In the genomic region with DNA sequence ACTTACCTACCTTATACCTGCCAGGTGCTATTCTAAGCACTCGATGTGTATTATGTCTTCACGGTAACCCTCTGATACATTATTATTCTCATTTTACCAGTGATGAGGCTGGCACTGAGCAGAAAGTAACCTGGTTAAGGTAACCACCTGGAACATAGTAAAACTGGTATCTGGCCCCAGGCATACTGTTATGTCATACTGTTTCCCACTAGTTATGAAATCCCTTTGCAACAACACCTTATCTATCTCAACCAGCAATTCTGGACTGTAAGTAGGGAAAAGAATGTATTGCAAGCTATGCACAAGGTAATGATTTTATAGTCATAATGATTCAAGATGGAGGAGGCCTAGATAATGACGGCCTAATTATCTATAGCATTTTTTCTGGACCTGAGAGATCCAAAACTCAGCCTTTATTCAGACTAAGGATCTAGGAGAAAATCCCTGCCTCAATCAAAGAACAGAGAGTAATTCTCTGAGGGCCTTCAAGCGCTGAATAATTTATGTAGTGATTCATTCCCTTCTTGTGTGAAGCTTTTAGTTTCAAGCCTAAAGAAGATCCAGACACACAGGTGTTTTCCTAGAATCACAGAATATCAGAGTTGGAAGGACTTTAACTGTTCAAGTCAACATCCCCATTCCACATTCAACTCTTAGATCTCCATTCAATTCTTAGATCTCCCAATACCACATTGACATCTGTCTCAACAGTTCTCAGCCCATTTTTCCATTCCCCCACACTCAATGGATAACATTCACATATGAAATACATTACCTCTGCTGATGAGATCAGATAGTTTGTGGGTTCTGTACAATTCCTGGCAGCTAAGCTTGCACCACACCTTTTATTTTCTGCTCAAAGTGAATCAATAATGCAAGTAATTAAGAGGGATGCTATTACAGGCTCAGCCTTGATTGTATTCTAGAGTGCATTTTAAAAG, we compare ENCODE assay signal across 1 cellular context.
A peak's percentile ranks its signal among the peaks of the same experiment; 100 is the strongest.
TF ChIP-seq lines count a peak whose summit lies in the region.

No MANE protein-coding gene starts in this region.

TF ChIP-seq in HepG2, 621 proteins besides CTCF, POLR2A, EP300 and RAD21 (continued from another document):
- TF ChIP-seq, protein P1, sequence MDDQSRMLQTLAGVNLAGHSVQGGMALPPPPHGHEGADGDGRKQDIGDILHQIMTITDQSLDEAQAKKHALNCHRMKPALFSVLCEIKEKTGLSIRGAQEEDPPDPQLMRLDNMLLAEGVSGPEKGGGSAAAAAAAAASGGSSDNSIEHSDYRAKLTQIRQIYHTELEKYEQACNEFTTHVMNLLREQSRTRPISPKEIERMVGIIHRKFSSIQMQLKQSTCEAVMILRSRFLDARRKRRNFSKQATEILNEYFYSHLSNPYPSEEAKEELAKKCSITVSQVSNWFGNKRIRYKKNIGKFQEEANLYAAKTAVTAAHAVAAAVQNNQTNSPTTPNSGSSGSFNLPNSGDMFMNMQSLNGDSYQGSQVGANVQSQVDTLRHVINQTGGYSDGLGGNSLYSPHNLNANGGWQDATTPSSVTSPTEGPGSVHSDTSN (CRISPR knock-in tag; IDR thresholded peaks at IDR 0.05; ENCODE audit: borderline replicate concordance) = no peak
- TF ChIP-seq ZNF567 (CRISPR knock-in tag; IDR thresholded peaks at IDR 0.05; ENCODE audit: borderline replicate concordance) (no peak), CBX1 (IDR thresholded peaks at IDR 0.05; ENCODE audit: low read depth) (no peak), ZNF879 (CRISPR knock-in tag; IDR thresholded peaks at IDR 0.05) (no peak), HMG20A (CRISPR knock-in tag; IDR thresholded peaks at IDR 0.05; ENCODE audit: borderline replicate concordance) (peak; percentile 20; the same call in 1 of the 2 replicates), ZNF652 (CRISPR knock-in tag; IDR thresholded peaks at IDR 0.05; ENCODE audit: borderline replicate concordance, low read depth) (no peak), HNRNPLL (IDR thresholded peaks at IDR 0.05; ENCODE audit: low read depth, low read length, poor library complexity, severe bottlenecking) (no peak), ZSCAN31 (CRISPR knock-in tag; IDR thresholded peaks at IDR 0.05; ENCODE audit: low read depth) (no peak), FOXJ3 (CRISPR knock-in tag; IDR thresholded peaks at IDR 0.05; ENCODE audit: borderline replicate concordance) (no peak), CCDC6 (CRISPR knock-in tag; IDR thresholded peaks at IDR 0.05) (no peak), KDM5B (CRISPR knock-in tag; IDR thresholded peaks at IDR 0.05; ENCODE audit: borderline replicate concordance) (no peak), ZNF350 (CRISPR knock-in tag; IDR thresholded peaks at IDR 0.05; ENCODE audit: borderline replicate concordance, low read depth) (no peak), ZNF75D (CRISPR knock-in tag; IDR thresholded peaks at IDR 0.05; ENCODE audit: borderline replicate concordance) (no peak), BORCS8-MEF2B (CRISPR knock-in tag; IDR thresholded peaks at IDR 0.05) (no peak), CEBPG (CRISPR knock-in tag; IDR thresholded peaks at IDR 0.05) (peak; percentile 43; the same call in 1 of the 2 replicates), TP53 (CRISPR knock-in tag; conservative IDR thresholded peaks at IDR 0.05) (no peak)
- TF ChIP-seq, protein P2, sequence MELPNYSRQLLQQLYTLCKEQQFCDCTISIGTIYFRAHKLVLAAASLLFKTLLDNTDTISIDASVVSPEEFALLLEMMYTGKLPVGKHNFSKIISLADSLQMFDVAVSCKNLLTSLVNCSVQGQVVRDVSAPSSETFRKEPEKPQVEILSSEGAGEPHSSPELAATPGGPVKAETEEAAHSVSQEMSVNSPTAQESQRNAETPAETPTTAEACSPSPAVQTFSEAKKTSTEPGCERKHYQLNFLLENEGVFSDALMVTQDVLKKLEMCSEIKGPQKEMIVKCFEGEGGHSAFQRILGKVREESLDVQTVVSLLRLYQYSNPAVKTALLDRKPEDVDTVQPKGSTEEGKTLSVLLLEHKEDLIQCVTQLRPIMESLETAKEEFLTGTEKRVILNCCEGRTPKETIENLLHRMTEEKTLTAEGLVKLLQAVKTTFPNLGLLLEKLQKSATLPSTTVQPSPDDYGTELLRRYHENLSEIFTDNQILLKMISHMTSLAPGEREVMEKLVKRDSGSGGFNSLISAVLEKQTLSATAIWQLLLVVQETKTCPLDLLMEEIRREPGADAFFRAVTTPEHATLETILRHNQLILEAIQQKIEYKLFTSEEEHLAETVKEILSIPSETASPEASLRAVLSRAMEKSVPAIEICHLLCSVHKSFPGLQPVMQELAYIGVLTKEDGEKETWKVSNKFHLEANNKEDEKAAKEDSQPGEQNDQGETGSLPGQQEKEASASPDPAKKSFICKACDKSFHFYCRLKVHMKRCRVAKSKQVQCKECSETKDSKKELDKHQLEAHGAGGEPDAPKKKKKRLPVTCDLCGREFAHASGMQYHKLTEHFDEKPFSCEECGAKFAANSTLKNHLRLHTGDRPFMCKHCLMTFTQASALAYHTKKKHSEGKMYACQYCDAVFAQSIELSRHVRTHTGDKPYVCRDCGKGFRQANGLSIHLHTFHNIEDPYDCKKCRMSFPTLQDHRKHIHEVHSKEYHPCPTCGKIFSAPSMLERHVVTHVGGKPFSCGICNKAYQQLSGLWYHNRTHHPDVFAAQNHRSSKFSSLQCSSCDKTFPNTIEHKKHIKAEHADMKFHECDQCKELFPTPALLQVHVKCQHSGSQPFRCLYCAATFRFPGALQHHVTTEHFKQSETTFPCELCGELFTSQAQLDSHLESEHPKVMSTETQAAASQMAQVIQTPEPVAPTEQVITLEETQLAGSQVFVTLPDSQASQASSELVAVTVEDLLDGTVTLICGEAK (IDR thresholded peaks at IDR 0.05) = no peak
- TF ChIP-seq, protein P2 (CRISPR knock-in tag; IDR thresholded peaks at IDR 0.05) = no peak
- TF ChIP-seq, protein P3, sequence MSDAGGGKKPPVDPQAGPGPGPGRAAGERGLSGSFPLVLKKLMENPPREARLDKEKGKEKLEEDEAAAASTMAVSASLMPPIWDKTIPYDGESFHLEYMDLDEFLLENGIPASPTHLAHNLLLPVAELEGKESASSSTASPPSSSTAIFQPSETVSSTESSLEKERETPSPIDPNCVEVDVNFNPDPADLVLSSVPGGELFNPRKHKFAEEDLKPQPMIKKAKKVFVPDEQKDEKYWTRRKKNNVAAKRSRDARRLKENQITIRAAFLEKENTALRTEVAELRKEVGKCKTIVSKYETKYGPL (CRISPR knock-in tag; IDR thresholded peaks at IDR 0.05) = no peak
- TF ChIP-seq, protein P4, sequence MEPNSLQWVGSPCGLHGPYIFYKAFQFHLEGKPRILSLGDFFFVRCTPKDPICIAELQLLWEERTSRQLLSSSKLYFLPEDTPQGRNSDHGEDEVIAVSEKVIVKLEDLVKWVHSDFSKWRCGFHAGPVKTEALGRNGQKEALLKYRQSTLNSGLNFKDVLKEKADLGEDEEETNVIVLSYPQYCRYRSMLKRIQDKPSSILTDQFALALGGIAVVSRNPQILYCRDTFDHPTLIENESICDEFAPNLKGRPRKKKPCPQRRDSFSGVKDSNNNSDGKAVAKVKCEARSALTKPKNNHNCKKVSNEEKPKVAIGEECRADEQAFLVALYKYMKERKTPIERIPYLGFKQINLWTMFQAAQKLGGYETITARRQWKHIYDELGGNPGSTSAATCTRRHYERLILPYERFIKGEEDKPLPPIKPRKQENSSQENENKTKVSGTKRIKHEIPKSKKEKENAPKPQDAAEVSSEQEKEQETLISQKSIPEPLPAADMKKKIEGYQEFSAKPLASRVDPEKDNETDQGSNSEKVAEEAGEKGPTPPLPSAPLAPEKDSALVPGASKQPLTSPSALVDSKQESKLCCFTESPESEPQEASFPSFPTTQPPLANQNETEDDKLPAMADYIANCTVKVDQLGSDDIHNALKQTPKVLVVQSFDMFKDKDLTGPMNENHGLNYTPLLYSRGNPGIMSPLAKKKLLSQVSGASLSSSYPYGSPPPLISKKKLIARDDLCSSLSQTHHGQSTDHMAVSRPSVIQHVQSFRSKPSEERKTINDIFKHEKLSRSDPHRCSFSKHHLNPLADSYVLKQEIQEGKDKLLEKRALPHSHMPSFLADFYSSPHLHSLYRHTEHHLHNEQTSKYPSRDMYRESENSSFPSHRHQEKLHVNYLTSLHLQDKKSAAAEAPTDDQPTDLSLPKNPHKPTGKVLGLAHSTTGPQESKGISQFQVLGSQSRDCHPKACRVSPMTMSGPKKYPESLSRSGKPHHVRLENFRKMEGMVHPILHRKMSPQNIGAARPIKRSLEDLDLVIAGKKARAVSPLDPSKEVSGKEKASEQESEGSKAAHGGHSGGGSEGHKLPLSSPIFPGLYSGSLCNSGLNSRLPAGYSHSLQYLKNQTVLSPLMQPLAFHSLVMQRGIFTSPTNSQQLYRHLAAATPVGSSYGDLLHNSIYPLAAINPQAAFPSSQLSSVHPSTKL (CRISPR knock-in tag; IDR thresholded peaks at IDR 0.05) = peak; percentile 38; the same call in 1 of the 2 replicates
